In the genomic region with DNA sequence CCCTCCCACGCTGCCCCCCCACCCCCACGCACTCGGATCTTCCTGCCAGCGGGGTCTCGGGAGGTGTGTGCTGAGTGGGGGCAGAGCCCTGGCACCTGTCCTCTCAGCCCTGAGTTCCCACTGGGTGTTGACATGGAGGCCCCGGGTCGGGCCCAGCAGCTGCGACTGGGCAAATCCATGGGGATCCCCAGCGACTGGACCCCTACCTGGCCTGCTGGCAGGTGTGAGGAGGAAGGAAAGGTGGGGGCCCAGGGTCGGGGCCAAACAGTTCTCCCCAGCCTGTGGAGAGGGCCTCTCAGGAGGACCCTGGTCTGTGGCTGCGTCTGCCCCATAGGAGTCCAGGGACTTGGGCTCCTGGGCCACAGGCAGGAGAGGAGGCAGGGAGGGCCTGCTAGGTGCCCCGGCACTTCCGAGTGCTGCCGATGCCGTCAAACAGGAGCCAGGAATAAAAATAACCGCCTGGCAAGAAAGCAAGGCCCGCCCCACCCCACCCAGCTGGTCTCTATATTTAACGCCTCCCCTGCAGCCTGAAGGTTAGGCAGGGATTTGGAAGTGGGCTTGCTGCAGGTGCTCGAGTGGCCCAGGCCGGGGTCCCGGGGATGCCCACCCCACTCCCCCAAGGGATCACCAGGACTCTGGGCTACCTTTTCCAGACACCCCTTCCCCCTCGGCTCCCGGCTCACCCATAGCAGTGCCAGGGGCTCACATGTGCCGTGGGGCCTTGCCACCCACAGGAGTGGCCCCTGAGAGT, we compare ENCODE assay signal across 20 cellular contexts. TPM values are rescaled to one million over a fixed set of nuclear protein-coding genes. Genes with fewer than 3 reads are reported as not detected.
DNase-seq lines count a peak whose midpoint lies in the region; ATAC-seq, FAIRE-seq and TF ChIP-seq lines count a peak whose summit lies in the region.
"Had no signal": no experiment of that assay in that cellular context is flagged by ENCODE, and none has a peak within 500 bp of the region (broad histone marks: within the 10 kb centered on the region; RNA-seq: fewer than 3 reads in every experiment).

No MANE protein-coding gene starts in this region.

- ATAC-seq in psoas muscle: peak; percentile 32 to 60 (median 52)
- ATAC-seq: left colon had no signal

- H3K4me3 Mint-ChIP-seq in MCF 10A (ENCODE audit: unreplicated experiment): no peak overlapping the region
- H3K4me3 Mint-ChIP-seq: activated CD8-positive, alpha-beta T cell treated with anti-CD3 and anti-CD28 coated beads for 36 hours had no signal

- CTCF ChIA-PET in MCF 10A (lab: Yijun Ruan, JAX): no interaction called here

- H3K27ac ChIP-seq in cardiac muscle cell (peak overlapping the region; percentile 62), psoas muscle (peak overlapping the region; percentile 94)
- H3K27ac ChIP-seq: tibial nerve had no signal

- peaks cover 53% of the 10 kb centered on the region for H3K4me1 ChIP-seq in cardiac muscle cell (ENCODE audit: low read depth)
- peaks cover 37% of the 10 kb centered on the region for H3K4me1 ChIP-seq in psoas muscle

- H3K27me3 ChIP-seq in cardiac muscle cell (no peaks in the 10 kb centered on the region), psoas muscle (ENCODE audit: insufficient read depth in 3 of 3, low read length in 2 of 3) (peaks cover 0 to 2% (median 0%) of the 10 kb centered on the region in 3 donors)
- H3K27me3 ChIP-seq: adrenal gland had no signal

- no peak for TF ChIP-seq CTCF in cardiac muscle cell (IDR thresholded peaks at IDR 0.05; ENCODE audit: low read depth, low read length)
- no peak for TF ChIP-seq CTCF in psoas muscle (IDR thresholded peaks at IDR 0.05)
- no peak for TF ChIP-seq CTCF in MCF 10A (IDR thresholded peaks at IDR 0.05; ENCODE audit: unreplicated experiment)

- intact Hi-C loops in psoas muscle (cut with DNase I): no loop called here
- intact Hi-C loops in MCF 10A (cut with micrococcal nuclease): no loop called here

- DNase-seq in HTR-8/SVneo (ENCODE audit: insufficient read length, low spot score) (no peak), cardiac muscle cell (ENCODE audit: low read depth in 1 of 2, low spot score in 1 of 2) (peak in 1 of 2 donors; percentile 56), psoas muscle (peak in 1 of 2 donors; percentile 83), NOMO-1 treated with dmso at 0.1 percent for 144 hours (lab: John Stamatoyannopoulos, UW; ENCODE audit: unreplicated experiment) (no peak), MCF 10A (ENCODE audit: unreplicated experiment) (no peak)
- DNase-seq: activated CD8-positive, alpha-beta T cell treated with anti-CD3 and anti-CD28 coated beads for 36 hours; activated T-cell treated with anti-CD3 and anti-CD28 coated beads, Interleukin-2, amount 50 U/mL, for 72 hours; central memory CD4-positive, alpha-beta T cell; DMS153; GOT3; Kasumi-1; left colon; NCI-H345; small intestine; T-helper 1 cell had no signal

- POLR2A ChIA-PET in MCF 10A (lab: Yijun Ruan, JAX): no interaction called here

- peaks cover 7% of the 10 kb centered on the region for H3K36me3 ChIP-seq in cardiac muscle cell
- H3K36me3 ChIP-seq in psoas muscle (ENCODE audit: insufficient read depth in 1 of 2, low read depth in 1 of 2): peaks cover 0 to 16% of the 10 kb centered on the region in 2 donors
- H3K36me3 ChIP-seq: adrenal gland, tibial nerve had no signal

- no peaks in the 10 kb centered on the region for H3K9me3 Mint-ChIP-seq in MCF 10A (ENCODE audit: unreplicated experiment)

- H3K4me3 ChIP-seq in cardiac muscle cell: no peak overlapping the region
- peak overlapping the region; percentile 75 for H3K4me3 ChIP-seq in psoas muscle

- WGBS in psoas muscle, 3 donors: 28 to 46% (median 31%) methylated on average over 23 to 24 of the region's 24 CpGs

- H3K36me3 Mint-ChIP-seq in MCF 10A (ENCODE audit: insufficient read depth, unreplicated experiment): no peaks in the 10 kb centered on the region

- H3K9me3 ChIP-seq in cardiac muscle cell (ENCODE audit: low read depth): no peaks in the 10 kb centered on the region
- peaks cover 8% of the 10 kb centered on the region for H3K9me3 ChIP-seq in psoas muscle
- H3K9me3 ChIP-seq: adrenal gland had no signal

- no peaks in the 10 kb centered on the region for H3K27me3 Mint-ChIP-seq in MCF 10A (ENCODE audit: insufficient read depth, unreplicated experiment)

- no TSS peak for BruUV-seq in MCF 10A (replicated peaks; lab: Mats Ljungman, UMichigan)

- no peak overlapping the region for H3K27ac Mint-ChIP-seq in MCF 10A (ENCODE audit: low read depth, unreplicated experiment)
- H3K27ac Mint-ChIP-seq: activated CD8-positive, alpha-beta T cell treated with anti-CD3 and anti-CD28 coated beads for 36 hours; activated T-cell treated with anti-CD3 and anti-CD28 coated beads, Interleukin-2, amount 50 U/mL, for 72 hours had no signal

- no peaks in the 10 kb centered on the region for H3K4me1 Mint-ChIP-seq in MCF 10A (ENCODE audit: insufficient read depth, unreplicated experiment)

- peak; percentile 48 for FAIRE-seq in HTR-8/SVneo (lab: Jason Lieb, UNC)
- FAIRE-seq: small intestine had no signal

RNA-seq across cellular contexts. Expression of a gene that starts 1.4 kb away (rescaled TPM):
- total RNA-seq in cardiac muscle cell: 1,016 and 1,067 TPM in 2 replicates
- polyA plus RNA-seq in cardiac muscle cell: 309 and 337 TPM in 2 replicates
- total RNA-seq in psoas muscle: 1,000 to 10,000 TPM; 1,781 to 2,126 (median 2,004) TPM
- polyA plus RNA-seq in psoas muscle: 1,000 to 10,000 TPM in 2 of 3 donors, 100 to 1,000 TPM in 1; 952 to 1,898 (median 1,229) TPM
- 3.3 and 9.9 TPM in 2 replicates for total RNA-seq in MCF 10A (2022)
- total RNA-seq: tibial nerve had no signal

RNA-seq across cellular contexts. Expression of a gene that starts 20.2 kb away (rescaled TPM):
- 248 and 265 TPM in 2 replicates for total RNA-seq in cardiac muscle cell
- polyA plus RNA-seq in cardiac muscle cell: 368 and 463 TPM in 2 replicates
- total RNA-seq in psoas muscle: 100 to 1,000 TPM; 130 to 198 (median 155) TPM
- 100 to 1,000 TPM; 134 to 158 (median 142) TPM for polyA plus RNA-seq in psoas muscle
- total RNA-seq in MCF 10A (2022): 315 and 355 TPM in 2 replicates

RNA-seq across cellular contexts. Expression of a gene that starts 27.9 kb away (rescaled TPM):
- 13.7 and 18.0 TPM in 2 replicates for total RNA-seq in cardiac muscle cell
- polyA plus RNA-seq in cardiac muscle cell: 17.3 and 18.6 TPM in 2 replicates
- total RNA-seq in psoas muscle: 1 to 10 TPM in 1 of 4 donors, under 1 TPM in 3; 0.11 to 2.8 (median 0.28) TPM
- under 1 TPM in 2 of 3 donors, not detected in 1; 0.01 to 0.03 TPM for polyA plus RNA-seq in psoas muscle
- total RNA-seq in MCF 10A (2022): not detected in 2 replicates
- total RNA-seq: activated CD8-positive, alpha-beta T cell treated with anti-CD3 and anti-CD28 coated beads for 36 hours; omental fat pad; tibial nerve had no signal
- polyA plus RNA-seq: BJ had no signal

RNA-seq across cellular contexts. Expression of a gene that starts 36.9 kb away (rescaled TPM):
- total RNA-seq in cardiac muscle cell: not detected in 2 replicates
- 0.30 and 0.38 TPM in 2 replicates for polyA plus RNA-seq in cardiac muscle cell
- under 1 TPM in 1 of 4 donors, not detected in 3; 0.06 TPM for total RNA-seq in psoas muscle
- under 1 TPM in 2 of 3 donors, not detected in 1; 0.04 TPM for polyA plus RNA-seq in psoas muscle
- total RNA-seq in MCF 10A (2022): 3.8 and 4.4 TPM in 2 replicates

RNA-seq across cellular contexts. Expression of a gene that starts 47.2 kb away (rescaled TPM):
- total RNA-seq in cardiac muscle cell: not detected in 2 replicates
- not detected in 2 replicates for polyA plus RNA-seq in cardiac muscle cell
- not detected for total RNA-seq in psoas muscle
- polyA plus RNA-seq in psoas muscle: not detected
- 0.81 and 1.4 TPM in 2 replicates for total RNA-seq in MCF 10A (2022)
- total RNA-seq: activated CD8-positive, alpha-beta T cell treated with anti-CD3 and anti-CD28 coated beads for 36 hours; activated T-cell treated with anti-CD3 and anti-CD28 coated beads, Interleukin-2, amount 50 U/mL, for 72 hours; adrenal gland; mononuclear cell; omental fat pad; tibial nerve had no signal
- polyA plus RNA-seq: adrenal gland, BJ, small intestine had no signal

Comparison
In these comparisons a context has a peak if more than half of its experiments do, and no peak if none do; other contexts are left out.
1. RNA of a gene that starts 1.4 kb away (total RNA-seq): 1,781 to 2,126 TPM in psoas muscle and 1,016 to 1,067 TPM in cardiac muscle cell; 3.3 to 9.9 TPM in MCF 10A; every median in the first group is over 10 times any median in the second.